9 cellular contexts compared by ENCODE assay signal in genomic region chr13:91785435-91786137, GRCh38.
DNase-seq lines count a peak whose midpoint lies in the region; ATAC-seq and TF ChIP-seq lines count a peak whose summit lies in the region.
"Had no signal": no experiment of that assay in that cellular context is flagged by ENCODE, and none has a peak within 500 bp of the region (broad histone marks: within the 10 kb centered on the region; RNA-seq: fewer than 3 reads in every experiment).

No MANE protein-coding gene starts in this region.

- H3K27me3 Mint-ChIP-seq in mesothelial cell of epicardium (ENCODE audit: low read depth), result no peaks in the 10 kb centered on the region
- H3K27me3 Mint-ChIP-seq in stimulated activated memory B cell treated with anti-CD40 and anti-IgM and Interleukin-4, amounts not matched to agents 10 μg/mL and 1 μg/mL and 100 μg/mL, for 72 hours, result no peaks in the 10 kb centered on the region
- H3K27me3 Mint-ChIP-seq: T-helper 17 cell had no signal

- ATAC-seq in GM19351 (IDR thresholded peaks at IDR 0.05; ENCODE audit: unreplicated experiment), result peak; percentile 89
- ATAC-seq in HG02610 (IDR thresholded peaks at IDR 0.05; ENCODE audit: unreplicated experiment), result peak; percentile 94
- peak; percentile 97 for ATAC-seq in HG03432 (IDR thresholded peaks at IDR 0.05; ENCODE audit: unreplicated experiment)
- ATAC-seq in stimulated activated memory B cell treated with anti-CD40 and anti-IgM and Interleukin-4, amounts not matched to agents 10 μg/mL and 1 μg/mL and 100 μg/mL, for 72 hours, result no peak
- no peak for ATAC-seq in foreskin keratinocyte
- ATAC-seq: T-helper 17 cell had no signal

- H3K27ac ChIP-seq in foreskin keratinocyte, result no peak overlapping the region

- H3K27me3 ChIP-seq in foreskin keratinocyte, result no peaks in the 10 kb centered on the region

- no peaks in the 10 kb centered on the region for H3K9me3 Mint-ChIP-seq in mesothelial cell of epicardium
- no peaks in the 10 kb centered on the region for H3K9me3 Mint-ChIP-seq in stimulated activated memory B cell treated with anti-CD40 and anti-IgM and Interleukin-4, amounts not matched to agents 10 μg/mL and 1 μg/mL and 100 μg/mL, for 72 hours

- DNase-seq in mesothelial cell of epicardium (ENCODE audit: low spot score in 2 of 2, unreplicated experiment in 2 of 2), result no peak
- DNase-seq in HT-29 (ENCODE audit: low spot score), result no peak
- DNase-seq in G401 (ENCODE audit: low spot score), result no peak
- DNase-seq in foreskin keratinocyte, result no peak
- DNase-seq: T-helper 17 cell had no signal

- in situ Hi-C loops in G401 (cut with HindIII; ENCODE audit: low sequenced_read_pairs), result no loop called here

- H3K4me1 ChIP-seq in foreskin keratinocyte, result no peaks in the 10 kb centered on the region

- H3K4me3 Mint-ChIP-seq in mesothelial cell of epicardium, result no peak overlapping the region
- no peak overlapping the region for H3K4me3 Mint-ChIP-seq in stimulated activated memory B cell treated with anti-CD40 and anti-IgM and Interleukin-4, amounts not matched to agents 10 μg/mL and 1 μg/mL and 100 μg/mL, for 72 hours
- H3K4me3 Mint-ChIP-seq: T-helper 17 cell had no signal

- no peak for TF ChIP-seq CTCF in mesothelial cell of epicardium (IDR thresholded peaks at IDR 0.05; ENCODE audit: unreplicated experiment)
- TF ChIP-seq CTCF in foreskin keratinocyte (conservative IDR thresholded peaks at IDR 0.05), result no peak

- H3K27ac Mint-ChIP-seq in mesothelial cell of epicardium, result peak overlapping the region; percentile 17
- no peak overlapping the region for H3K27ac Mint-ChIP-seq in stimulated activated memory B cell treated with anti-CD40 and anti-IgM and Interleukin-4, amounts not matched to agents 10 μg/mL and 1 μg/mL and 100 μg/mL, for 72 hours
- H3K27ac Mint-ChIP-seq: T-helper 17 cell had no signal

- H3K4me1 Mint-ChIP-seq in mesothelial cell of epicardium, result peaks cover 5% of the 10 kb centered on the region
- H3K4me1 Mint-ChIP-seq in stimulated activated memory B cell treated with anti-CD40 and anti-IgM and Interleukin-4, amounts not matched to agents 10 μg/mL and 1 μg/mL and 100 μg/mL, for 72 hours, result peaks cover 6% of the 10 kb centered on the region
- H3K4me1 Mint-ChIP-seq: T-helper 17 cell had no signal

- H3K36me3 Mint-ChIP-seq in mesothelial cell of epicardium, result no peaks in the 10 kb centered on the region
- no peaks in the 10 kb centered on the region for H3K36me3 Mint-ChIP-seq in stimulated activated memory B cell treated with anti-CD40 and anti-IgM and Interleukin-4, amounts not matched to agents 10 μg/mL and 1 μg/mL and 100 μg/mL, for 72 hours

Comparison
In these comparisons a context has a peak if more than half of its experiments do, and no peak if none do; other contexts are left out.
1. ATAC-seq: peak in GM19351 (single experiment), HG02610 (single experiment) and HG03432 (single experiment); none in stimulated activated memory B cell treated with anti-CD40 and anti-IgM and Interleukin-4, amounts not matched to agents 10 μg/mL and 1 μg/mL and 100 μg/mL, for 72 hours (single experiment) and foreskin keratinocyte (single experiment).